In genomic region chr7:93711926-93712325, GRCh38 we compare ENCODE assay signal across 33 cellular contexts.
"Had no signal": no experiment of that assay in that cellular context is flagged by ENCODE, and none has a peak within 500 bp of the region (broad histone marks: within the 10 kb centered on the region; RNA-seq: fewer than 3 reads in every experiment).

No MANE protein-coding gene starts in this region.

- FAIRE-seq: bronchial epithelial cell, TTC549 had no signal

- H3K27ac ChIP-seq: adrenal gland, ascending aorta, cardiac muscle cell, VCaP had no signal

- H3K4me3 ChIP-seq: adrenal gland, ascending aorta, cardiac muscle cell had no signal

- ATAC-seq: activated CD8-positive, alpha-beta T cell treated with anti-CD3 and anti-CD28 coated beads for 36 hours; activated naive CD4-positive, alpha-beta T cell treated with anti-CD3 and anti-CD28 coated beads, Interleukin-2, amount 50 U/mL, for 72 hours; activated T-cell treated with anti-CD3 and anti-CD28 coated beads, Interleukin-2, amount 50 U/mL, for 4 hours; activated T-cell treated with anti-CD3 and anti-CD28 coated beads, Interleukin-2, amount 50 U/mL, for 72 hours; activated T-helper 17 cell treated with anti-CD3 and anti-CD28 coated beads, Interleukin-2, amount 50 U/mL, for 72 hours had no signal

- H3K9me3 ChIP-seq: adrenal gland, ascending aorta had no signal

- DNase-seq: activated B cell treated with CpG ODN at 0.5 μM for 24 hours; activated CD4-positive, alpha-beta memory T cell treated with anti-CD3 and anti-CD28 coated beads for 36 hours; activated CD4-positive, alpha-beta T cell treated with anti-CD3 and anti-CD28 coated beads for 4 hours; activated CD4-positive, alpha-beta T cell treated with anti-CD3 and anti-CD28 coated beads, Interleukin-2, amount 10 ng/mL, durations not matched to agents 24 days and 14 days; activated CD4-positive, alpha-beta T cell treated with anti-CD3 and anti-CD28 coated beads, Interleukin-2, amount 50 U/mL, for 1 hour; activated CD4-positive, alpha-beta T cell treated with anti-CD3 and anti-CD28 coated beads, Interleukin-2, amount 50 U/mL, for 4 hours; activated CD4-positive, CD25-positive, alpha-beta regulatory T cell treated with anti-CD3 and anti-CD28 coated beads, Interleukin-2, amount 50 U/mL, for 72 hours; activated CD8-positive, alpha-beta memory T cell treated with anti-CD3 and anti-CD28 coated beads, Interleukin-2, amount 50 U/mL, for 4 hours; activated CD8-positive, alpha-beta T cell treated with anti-CD3 and anti-CD28 coated beads for 36 hours; activated effector memory CD4-positive, alpha-beta T cell treated with anti-CD3 and anti-CD28 coated beads, Interleukin-2, amount 50 U/mL, for 16 hours; activated gamma-delta T cell treated with Interleukin-2 at 50 U/mL for 16 hours; activated naive CD4-positive, alpha-beta T cell; activated naive CD4-positive, alpha-beta T cell treated with anti-CD3 and anti-CD28 coated beads for 36 hours; activated naive CD4-positive, alpha-beta T cell treated with anti-CD3 and anti-CD28 coated beads, Interleukin-2, amount 50 U/mL, for 16 hours; activated naive CD8-positive, alpha-beta T cell treated with anti-CD3 and anti-CD28 coated beads for 36 hours; activated T-cell treated with anti-CD3 and anti-CD28 coated beads for 4 hours; activated T-cell treated with anti-CD3 and anti-CD28 coated beads, Interleukin-2, amount 50 U/mL, for 1 hour; activated T-cell treated with anti-CD3 and anti-CD28 coated beads, Interleukin-2, amount 50 U/mL, for 4 hours; activated T-cell treated with anti-CD3 and anti-CD28 coated beads, Interleukin-2, amount 50 U/mL, for 72 hours; adrenal gland; amygdala; anterior cingulate cortex; caudate nucleus; T-helper 1 cell; T-helper 2 cell; T-helper 9 cell had no signal

- H3K27me3 ChIP-seq: ascending aorta, cardiac muscle cell had no signal

- H3K36me3 ChIP-seq: adrenal gland, ascending aorta, cardiac muscle cell had no signal

- H3K4me1 ChIP-seq: adrenal gland, ascending aorta had no signal
